8 cellular contexts compared by ENCODE assay signal in the genomic region with DNA sequence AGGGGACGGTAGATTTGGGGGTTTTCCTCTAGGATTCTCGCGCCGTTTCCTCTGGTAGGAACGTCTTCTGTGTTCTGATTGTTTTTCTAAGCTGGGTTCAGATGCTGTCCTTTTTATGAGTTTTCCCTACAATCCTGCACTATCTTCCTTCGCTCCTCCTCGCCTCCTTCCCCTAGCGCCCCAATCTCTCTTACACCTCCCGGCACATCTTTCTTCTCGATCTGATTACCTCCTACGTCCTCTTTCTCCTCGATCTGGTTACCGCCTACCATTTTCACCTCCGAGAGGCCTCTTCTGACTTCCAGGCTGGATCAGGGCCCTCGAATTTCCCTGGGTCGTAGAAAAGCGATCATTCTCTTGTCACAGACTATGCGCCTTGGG. TPM values are rescaled to one million over a fixed set of nuclear protein-coding genes. Genes with fewer than 3 reads are reported as not detected.
A peak's percentile ranks its signal among the peaks of the same experiment; 100 is the strongest.
DNase-seq lines count a peak whose midpoint lies in the region; ATAC-seq and TF ChIP-seq lines count a peak whose summit lies in the region.

No MANE protein-coding gene starts in this region.

- peak; percentile 3 for ATAC-seq in HG02759 (IDR thresholded peaks at IDR 0.05; ENCODE audit: unreplicated experiment)
- peak; percentile 2 for ATAC-seq in foreskin keratinocyte

- H3K4me1 ChIP-seq in foreskin keratinocyte, result peaks cover 6% of the 10 kb centered on the region

- peak overlapping the region; percentile 93 for H3K4me3 ChIP-seq in GM08714 (ENCODE audit: low read length)
- peak overlapping the region; percentile 87 for H3K4me3 ChIP-seq in skeletal muscle cell (ENCODE audit: low read depth, low read length)

- no peak for TF ChIP-seq CTCF in VCaP (conservative IDR thresholded peaks at IDR 0.05)
- TF ChIP-seq CTCF in foreskin keratinocyte (conservative IDR thresholded peaks at IDR 0.05), result no peak
- TF ChIP-seq CTCF in GM13976 (IDR thresholded peaks at IDR 0.05; ENCODE audit: borderline replicate concordance, control extremely low read depth, extremely low read depth, insufficient read depth, missing control alignments), result no peak

- H3K27ac ChIP-seq in VCaP (peak overlapping the region; percentile 100), foreskin keratinocyte (peak overlapping the region; percentile 96)

- no peak for DNase-seq in foreskin keratinocyte
- no peak for DNase-seq in skeletal muscle cell (ENCODE audit: low read depth)
- no peak for DNase-seq in GOT3 (lab: John Stamatoyannopoulos, UW)
- no peak for DNase-seq in GM13976 (ENCODE audit: low spot score)
- no peak for DNase-seq in NCI-H1105 (lab: John Stamatoyannopoulos, UW)

- no peaks in the 10 kb centered on the region for H3K27me3 ChIP-seq in foreskin keratinocyte

- in situ Hi-C loops in GM13976 (cut with MboI; ENCODE audit: low sequenced_read_pairs, unreplicated experiment), result no loop called here

RNA-seq across cellular contexts. Expression of gene BUD31, which starts 0.4 kb away (rescaled TPM):
- total RNA-seq in foreskin keratinocyte, result 111 and 122 TPM in 2 replicates
- 140 and 156 TPM in 2 replicates for polyA plus RNA-seq in foreskin keratinocyte

RNA-seq across cellular contexts. Expression of gene PDAP1, which starts 0.8 kb away (rescaled TPM):
- total RNA-seq in foreskin keratinocyte, result 126 and 147 TPM in 2 replicates
- polyA plus RNA-seq in foreskin keratinocyte, result 288 and 315 TPM in 2 replicates

RNA-seq across cellular contexts. Expression of gene PTCD1, which starts 29.4 kb away (rescaled TPM):
- total RNA-seq in foreskin keratinocyte, result 5.1 and 5.3 TPM in 2 replicates
- 3.1 and 3.3 TPM in 2 replicates for polyA plus RNA-seq in foreskin keratinocyte

RNA-seq across cellular contexts. Expression of gene CPSF4, which starts 29.6 kb away (rescaled TPM):
- total RNA-seq in foreskin keratinocyte, result 37.1 and 38.1 TPM in 2 replicates
- polyA plus RNA-seq in foreskin keratinocyte, result 39.7 and 41.8 TPM in 2 replicates

RNA-seq across cellular contexts. Expression of gene ARPC1B, which starts 34.7 kb away (rescaled TPM):
- 408 and 428 TPM in 2 replicates for total RNA-seq in foreskin keratinocyte
- 430 and 517 TPM in 2 replicates for polyA plus RNA-seq in foreskin keratinocyte
